In the genomic region with DNA sequence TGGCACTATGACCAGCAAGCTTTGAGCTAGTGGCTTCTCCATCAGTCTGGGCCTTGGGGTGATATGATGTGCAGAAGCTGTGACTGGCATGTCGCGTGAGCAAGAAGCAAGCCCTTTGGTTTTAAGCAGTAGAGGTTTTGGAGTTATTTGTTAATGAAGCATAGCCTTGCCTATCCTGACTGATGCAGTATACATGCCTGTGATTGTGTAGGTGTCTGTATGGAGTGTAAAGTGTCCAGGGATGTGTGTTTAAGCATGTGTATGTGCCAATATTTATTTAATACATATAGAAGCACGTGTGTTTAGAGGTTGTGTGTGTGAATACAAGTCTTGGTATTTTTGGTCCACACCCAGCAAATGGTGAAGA, we compare ENCODE assay signal across 28 cellular contexts.
DNase-seq lines count a peak whose midpoint lies in the region; ATAC-seq, FAIRE-seq and TF ChIP-seq lines count a peak whose summit lies in the region.
"Had no signal": no experiment of that assay in that cellular context is flagged by ENCODE, and none has a peak within 500 bp of the region (broad histone marks: within the 10 kb centered on the region; RNA-seq: fewer than 3 reads in every experiment).

No MANE protein-coding gene starts in this region.

- no peak for TF ChIP-seq POLR2A in H1 (IDR thresholded peaks at IDR 0.05; ENCODE audit: control extremely low read depth in 1 of 2, low read depth in 2 of 2, low read length in 2 of 2)

- H2BK120ac ChIP-seq in H1 (replicated peaks; ENCODE audit: low read depth, low read length): no peak overlapping the region

- no peak overlapping the region for H3K4ac ChIP-seq in H1 (replicated peaks; ENCODE audit: insufficient read length, low read depth, low read length)

- H2BK5ac ChIP-seq in H1 (ENCODE audit: low read depth, low read length): no peak overlapping the region

- no peak overlapping the region for H3K18ac ChIP-seq in H1 (ENCODE audit: extremely low read depth, low read length)

- H3K27ac Mint-ChIP-seq in CD4-positive, CD25-positive, alpha-beta regulatory T cell: peak overlapping the region in 2 of 3 donors; percentile 48 to 75
- peak overlapping the region; percentile 80 for H3K27ac Mint-ChIP-seq in neural progenitor cell
- H3K27ac Mint-ChIP-seq: activated CD8-positive, alpha-beta T cell treated with anti-CD3 and anti-CD28 coated beads for 36 hours; activated naive CD4-positive, alpha-beta T cell treated with anti-CD3 and anti-CD28 coated beads for 36 hours; activated T-helper 1 cell treated with anti-CD3 and anti-CD28 coated beads, Interleukin-12 subunit alpha, Interleukin-12 subunit beta, Interleukin-2, Interleukin-4 antibody, amounts not matched to agents 30 ng/mL and 10 ng/mL and 1 ng/mL, durations not matched to agents 14 hours and 24 hours and 36 hours had no signal

- H3K56ac ChIP-seq in H1 (replicated peaks; ENCODE audit: insufficient read length, low read depth, low read length): no peak overlapping the region

- CTCF ChIA-PET in H1 (lab: Charles Lee; ENCODE audit: partially characterized antibody): interaction anchor here (1.5 to 16.3 kb wide), 11 partner anchors 9 to 198 kb away, joined by 3 to 308 read pairs (median 8); no protein-coding TSS in a partner anchor

- no peaks in the 10 kb centered on the region for H3K79me1 ChIP-seq in H1 (ENCODE audit: low read depth, low read length)

- H2BK20ac ChIP-seq in H1 (ENCODE audit: low read length): no peak overlapping the region

- H3K4me1 Mint-ChIP-seq in CD4-positive, CD25-positive, alpha-beta regulatory T cell: peaks cover 0 to 30% (median 10%) of the 10 kb centered on the region in 4 donors
- peaks cover 86% of the 10 kb centered on the region for H3K4me1 Mint-ChIP-seq in neural progenitor cell

- no peak for TF ChIP-seq CTCF in OCI-LY3 (IDR thresholded peaks at IDR 0.05; ENCODE audit: low read depth, low read length)
- TF ChIP-seq CTCF in H1 (IDR thresholded peaks at IDR 0.05; ENCODE audit: control extremely low read depth in 1 of 3, insufficient read depth in 1 of 3, low read depth in 1 of 3, low read length in 3 of 3): no peak
- no peak for TF ChIP-seq CTCF in neural progenitor cell (IDR thresholded peaks at IDR 0.05)

- H3K9ac ChIP-seq in OCI-LY3 (ENCODE audit: low read length): peak overlapping the region; percentile 83
- H3K9ac ChIP-seq in H1 (replicated peaks in 1 of 4; ENCODE audit: extremely low read depth in 1 of 4, low read depth in 3 of 4, low read length in 3 of 4): no peak overlapping the region
- H3K9ac ChIP-seq in neural progenitor cell: no peak overlapping the region

- no peak overlapping the region for H4K8ac ChIP-seq in H1 (ENCODE audit: extremely low read depth, insufficient read depth, low read length)

- ATAC-seq in CD4-positive, CD25-positive, alpha-beta regulatory T cell (ENCODE audit: low read depth in 2 of 2): no peak
- ATAC-seq: activated CD8-positive, alpha-beta T cell treated with anti-CD3 and anti-CD28 coated beads for 36 hours; body of pancreas; gastrocnemius medialis had no signal

- H3K23me2 ChIP-seq in H1 (ENCODE audit: low read depth, low read length): no peaks in the 10 kb centered on the region; the same call in 1 of the 2 replicates

- H3K4me3 ChIP-seq in CD4-positive, CD25-positive, alpha-beta regulatory T cell (ENCODE audit: low read depth, low read length): no peak overlapping the region
- no peak overlapping the region for H3K4me3 ChIP-seq in OCI-LY3 (ENCODE audit: low read length)
- H3K4me3 ChIP-seq in H1 (ENCODE audit: extremely low read depth in 1 of 4, insufficient read depth in 2 of 4, low read depth in 3 of 4, low read length in 4 of 4): peak overlapping the region in 1 of 4 experiments; percentile 54; a peak in 1 of 8 replicates
- H3K4me3 ChIP-seq in neural progenitor cell: no peak overlapping the region
- H3K4me3 ChIP-seq: A549, adrenal gland, body of pancreas, gastrocnemius medialis, hepatocyte, SK-N-MC, spleen, thyroid gland had no signal

- no peak overlapping the region for H2AK5ac ChIP-seq in H1 (ENCODE audit: low read depth, low read length)

- no peaks in the 10 kb centered on the region for H3K9me3 ChIP-seq in CD4-positive, CD25-positive, alpha-beta regulatory T cell (ENCODE audit: control insufficient read depth in 2 of 2, low read length in 2 of 2)
- H3K9me3 ChIP-seq in OCI-LY3 (ENCODE audit: insufficient read depth, low read length) (no peaks in the 10 kb centered on the region), H1 (ENCODE audit: insufficient read depth in 2 of 2, low read depth in 1 of 2, low read length in 1 of 2) (no peaks in the 10 kb centered on the region), neural progenitor cell (ENCODE audit: low read depth) (no peaks in the 10 kb centered on the region)
- H3K9me3 ChIP-seq: A549, adrenal gland, body of pancreas, gastrocnemius medialis, spleen, thyroid gland, vagina had no signal

- no peak overlapping the region for H4K91ac ChIP-seq in H1 (replicated peaks; ENCODE audit: insufficient read length, low read length)

- H2AFZ ChIP-seq in OCI-LY3 (ENCODE audit: low read depth, low read length) (no peak overlapping the region), H1 (ENCODE audit: low read length) (0 out of 2 replicates have a peak overlapping the region, but pooled peaks have one; percentile 19), neural progenitor cell (replicated peaks) (no peak overlapping the region)
- H2AFZ ChIP-seq: hepatocyte had no signal

- no peaks in the 10 kb centered on the region for H3K27me3 Mint-ChIP-seq in CD4-positive, CD25-positive, alpha-beta regulatory T cell
- H3K27me3 Mint-ChIP-seq in neural progenitor cell (ENCODE audit: insufficient read depth, low read depth): peaks cover 19% of the 10 kb centered on the region

- TF ChIP-seq RAD21 in H1 (IDR thresholded peaks at IDR 0.05 in 1 of 2, conservative IDR thresholded peaks at IDR 0.05 in 1 of 2; ENCODE audit: low read depth in 2 of 2, low read length in 2 of 2): no peak

- no peak for DNase-seq in CD4-positive, CD25-positive, alpha-beta regulatory T cell
- no peak for DNase-seq in H1 (ENCODE audit: low read depth in 1 of 2, low spot score in 2 of 2)
- DNase-seq in neural progenitor cell (ENCODE audit: low spot score): no peak
- DNase-seq in T1000 (lab: John Stamatoyannopoulos, UW): no peak
- no peak for DNase-seq in ACHN
- DNase-seq in SW480 (ENCODE audit: low spot score): no peak
- no peak for DNase-seq in RKO (ENCODE audit: low spot score)
- DNase-seq: activated CD8-positive, alpha-beta memory T cell treated with anti-CD3 and anti-CD28 coated beads, Interleukin-2, amount 50 U/mL, for 48 hours; activated CD8-positive, alpha-beta T cell treated with anti-CD3 and anti-CD28 coated beads for 36 hours; AML-193; cerebellar nuclear complex; DMS153; gastrocnemius medialis; NCI-H1092; NCI-H1694; spleen; stimulated activated CD4-positive, alpha-beta T cell treated with anti-CD3 and anti-CD28 coated beads, Interleukin-2, amount 100 ng/mL, for 24 hours; thyroid gland had no signal

- no peaks in the 10 kb centered on the region for H3K9me3 Mint-ChIP-seq in CD4-positive, CD25-positive, alpha-beta regulatory T cell
- H3K9me3 Mint-ChIP-seq in neural progenitor cell: peaks cover 4% of the 10 kb centered on the region
- H3K9me3 Mint-ChIP-seq: activated naive CD4-positive, alpha-beta T cell treated with anti-CD3 and anti-CD28 coated beads for 36 hours; activated T-helper 1 cell treated with anti-CD3 and anti-CD28 coated beads, Interleukin-12 subunit alpha, Interleukin-12 subunit beta, Interleukin-2, Interleukin-4 antibody, amounts not matched to agents 30 ng/mL and 10 ng/mL and 1 ng/mL, durations not matched to agents 14 hours and 24 hours and 36 hours had no signal

- no peak overlapping the region for H3K27ac ChIP-seq in CD4-positive, CD25-positive, alpha-beta regulatory T cell (ENCODE audit: insufficient read depth, low read length, poor library complexity, severe bottlenecking)
- H3K27ac ChIP-seq in OCI-LY3 (ENCODE audit: low read length): peak overlapping the region; percentile 95
- no peak overlapping the region for H3K27ac ChIP-seq in H1 (ENCODE audit: low read depth, low read length)
- H3K27ac ChIP-seq in neural progenitor cell: no peak overlapping the region
- H3K27ac ChIP-seq: A549, adrenal gland, body of pancreas, gastrocnemius medialis, hepatocyte, SK-N-MC, thyroid gland, vagina had no signal

- TF ChIP-seq EP300 in H1 (IDR thresholded peaks at IDR 0.05; ENCODE audit: borderline replicate concordance in 1 of 2, low read depth in 2 of 2, low read length in 2 of 2): no peak

- H3F3A ChIP-seq in neural progenitor cell (ENCODE audit: low read depth): peaks cover 67% of the 10 kb centered on the region

- POLR2A ChIA-PET in H1 (lab: Charles Lee; ENCODE audit: partially characterized antibody): no interaction called here

- FAIRE-seq in H1 (lab: Jason Lieb, UNC): no peak
- FAIRE-seq: A549, endometrium had no signal

- WGBS in H1 (ENCODE audit: extremely low coverage in 1 of 2, insufficient coverage in 1 of 2, insufficient read length in 1 of 2, insufficient replicate concordance in 2 of 2, low coverage in 1 of 2, low lambda C conversion rate in 2 of 2, missing lambda C conversion rate in 1 of 2), 2 experiments: 80% methylated on average over 3 of the region's 3 CpGs; no CpG with 5 or more reads in 1 of the 2 experiments

- no peaks in the 10 kb centered on the region for H4K20me1 ChIP-seq in OCI-LY3 (ENCODE audit: insufficient read depth, low read length)
- H4K20me1 ChIP-seq in H1 (replicated peaks in 1 of 2; ENCODE audit: control insufficient read depth in 1 of 2, insufficient read depth in 2 of 2, low read length in 2 of 2): no peaks in the 10 kb centered on the region
- H4K20me1 ChIP-seq in neural progenitor cell (ENCODE audit: low read depth): no peaks in the 10 kb centered on the region

- H3K36me3 ChIP-seq in CD4-positive, CD25-positive, alpha-beta regulatory T cell (ENCODE audit: control insufficient read depth, insufficient read depth, low read length): no peaks in the 10 kb centered on the region
- H3K36me3 ChIP-seq in OCI-LY3 (replicated peaks; ENCODE audit: low read depth, low read length): peaks cover 4% of the 10 kb centered on the region
- H3K36me3 ChIP-seq in H1 (ENCODE audit: control insufficient read depth in 2 of 4, insufficient read depth in 4 of 4, low read length in 3 of 4): no peaks in the 10 kb centered on the region
- H3K36me3 ChIP-seq in neural progenitor cell: no peaks in the 10 kb centered on the region
- H3K36me3 ChIP-seq: adrenal gland, gastrocnemius medialis, spleen, thyroid gland, vagina had no signal

- no peaks in the 10 kb centered on the region for H3K79me2 ChIP-seq in OCI-LY3 (ENCODE audit: low read length)
- no peaks in the 10 kb centered on the region for H3K79me2 ChIP-seq in H1 (ENCODE audit: control insufficient read depth in 1 of 2, insufficient read depth in 2 of 2, low read length in 2 of 2)
- H3K79me2 ChIP-seq in neural progenitor cell (ENCODE audit: low read depth): no peaks in the 10 kb centered on the region
- H3K79me2 ChIP-seq: hepatocyte had no signal

- no peak overlapping the region for H2BK15ac ChIP-seq in H1 (ENCODE audit: low read length)

- no peak overlapping the region for H2BK12ac ChIP-seq in H1 (ENCODE audit: low read depth, low read length)

- no peaks in the 10 kb centered on the region for H3K27me3 ChIP-seq in CD4-positive, CD25-positive, alpha-beta regulatory T cell (ENCODE audit: control insufficient read depth, insufficient read depth, low read length)
- H3K27me3 ChIP-seq in OCI-LY3 (ENCODE audit: low read depth, low read length) (no peaks in the 10 kb centered on the region), H1 (replicated peaks in 1 of 4; ENCODE audit: control insufficient read depth in 3 of 4, extremely low read depth in 1 of 4, insufficient read depth in 3 of 4, low read length in 3 of 4) (peaks cover 0 to 5% (median 3%) of the 10 kb centered on the region in 4 experiments; a peak in 3 of 7 replicates), neural progenitor cell (no peaks in the 10 kb centered on the region)
- H3K27me3 ChIP-seq: adrenal gland, body of pancreas, vagina had no signal

- peak overlapping the region in 1 of 4 donors; percentile 15 for H3K4me3 Mint-ChIP-seq in CD4-positive, CD25-positive, alpha-beta regulatory T cell
- H3K4me3 Mint-ChIP-seq in neural progenitor cell: peak overlapping the region; percentile 60
- H3K4me3 Mint-ChIP-seq: activated CD8-positive, alpha-beta T cell treated with anti-CD3 and anti-CD28 coated beads for 36 hours; activated naive CD4-positive, alpha-beta T cell treated with anti-CD3 and anti-CD28 coated beads for 36 hours; activated T-helper 1 cell treated with anti-CD3 and anti-CD28 coated beads, Interleukin-12 subunit alpha, Interleukin-12 subunit beta, Interleukin-2, Interleukin-4 antibody, amounts not matched to agents 30 ng/mL and 10 ng/mL and 1 ng/mL, durations not matched to agents 14 hours and 24 hours and 36 hours had no signal

- no peak overlapping the region for H4K5ac ChIP-seq in H1 (ENCODE audit: insufficient read length, low read depth, low read length)

- in situ Hi-C loops in ACHN (cut with HindIII; ENCODE audit: low pct_ligation_motif_present, low pct_unique_long_range_greater_than_20kb, low sequenced_read_pairs): no loop called here

- H3K36me3 Mint-ChIP-seq in CD4-positive, CD25-positive, alpha-beta regulatory T cell: peaks cover 3% of the 10 kb centered on the region
- no peaks in the 10 kb centered on the region for H3K36me3 Mint-ChIP-seq in neural progenitor cell

- H3K4me1 ChIP-seq in CD4-positive, CD25-positive, alpha-beta regulatory T cell (ENCODE audit: control insufficient read depth, insufficient read depth, low read length, poor library complexity, severe bottlenecking): peaks cover 2% of the 10 kb centered on the region
- H3K4me1 ChIP-seq in OCI-LY3 (ENCODE audit: low read length) (peaks cover 100% of the 10 kb centered on the region), H1 (replicated peaks in 1 of 4; ENCODE audit: control insufficient read depth in 3 of 4, insufficient read depth in 4 of 4, low read length in 3 of 4) (peaks cover 2 to 14% (median 8%) of the 10 kb centered on the region in 4 experiments), neural progenitor cell (peaks cover 66% of the 10 kb centered on the region)
- H3K4me1 ChIP-seq: A549 had no signal

- no peak overlapping the region for H3K14ac ChIP-seq in H1 (ENCODE audit: insufficient read length)

- H3K4me2 ChIP-seq in OCI-LY3 (ENCODE audit: low read length) (peak overlapping the region; percentile 54; the same call in 1 of the 2 replicates), H1 (ENCODE audit: insufficient read depth in 1 of 2, low read depth in 2 of 2, low read length in 2 of 2) (0 out of 4 replicates have a peak overlapping the region, but pooled peaks of 1 of the 2 experiments have one; percentile 36), neural progenitor cell (no peak overlapping the region)
- H3K4me2 ChIP-seq: A549 had no signal

- no peak overlapping the region for H3K23ac ChIP-seq in H1 (ENCODE audit: insufficient read length)
